Comparison of ENCODE assay signal across 24 cellular contexts in genomic region chr10:93208717-93209464, GRCh38.
A peak's percentile ranks its signal among the peaks of the same experiment; 100 is the strongest.
DNase-seq lines count a peak whose midpoint lies in the region; TF ChIP-seq lines count a peak whose summit lies in the region.
"Had no signal": no experiment of that assay in that cellular context is flagged by ENCODE, and none has a peak within 500 bp of the region (broad histone marks: within the 10 kb centered on the region; RNA-seq: fewer than 3 reads in every experiment).

No MANE protein-coding gene starts in this region.

- H3K36me3 ChIP-seq in Peyer's patch (no peaks in the 10 kb centered on the region), prostate gland (no peaks in the 10 kb centered on the region)
- H3K36me3 ChIP-seq: gastroesophageal sphincter had no signal

- H3K4me3 ChIP-seq in fibroblast of pulmonary artery (replicated peaks; ENCODE audit: low read depth, low read length) (no peak overlapping the region), Peyer's patch (no peak overlapping the region), prostate gland (no peak overlapping the region)
- H3K4me3 ChIP-seq: gastroesophageal sphincter, GM23338, testis had no signal

- CTCF ChIA-PET in HEK293T (lab: Yijun Ruan, JAX) = no interaction called here

- TF ChIP-seq POLR2A in Peyer's patch (IDR thresholded peaks at IDR 0.05) (no peak), prostate gland (IDR thresholded peaks at IDR 0.05) (no peak)

- POLR2A ChIA-PET in HEK293T (lab: Yijun Ruan, JAX) = no interaction called here

- H3K27me3 ChIP-seq in Peyer's patch (no peaks in the 10 kb centered on the region), prostate gland (replicated peaks; ENCODE audit: insufficient read depth) (no peaks in the 10 kb centered on the region)
- H3K27me3 ChIP-seq: gastroesophageal sphincter, testis had no signal

- 87% methylated on average over 7 of the region's 7 CpGs for WGBS in prostate gland

- H3K4me1 ChIP-seq in Peyer's patch (no peaks in the 10 kb centered on the region), prostate gland (replicated peaks) (no peaks in the 10 kb centered on the region)
- H3K4me1 ChIP-seq: gastroesophageal sphincter, parathyroid adenoma, testis had no signal

- TF ChIP-seq CTCF in fibroblast of pulmonary artery (IDR thresholded peaks at IDR 0.05; ENCODE audit: low read length, missing control alignments) (no peak), Peyer's patch (IDR thresholded peaks at IDR 0.05) (no peak), prostate gland (IDR thresholded peaks at IDR 0.05) (no peak)

- no peaks in the 10 kb centered on the region for H3K9me3 ChIP-seq in Peyer's patch
- no peaks in the 10 kb centered on the region for H3K9me3 ChIP-seq in prostate gland
- H3K9me3 ChIP-seq: gastroesophageal sphincter, testis had no signal

- intact Hi-C loops in prostate gland (cut with DNase I) = no loop called here

- no peak overlapping the region for H3K27ac ChIP-seq in Peyer's patch
- H3K27ac ChIP-seq in prostate gland = no peak overlapping the region
- H3K27ac ChIP-seq: gastroesophageal sphincter, parathyroid adenoma, testis had no signal

- peak; percentile 35 for DNase-seq in COLO829 (ENCODE audit: low spot score)
- no peak for DNase-seq in HEK293T (ENCODE audit: extremely low spot score)
- DNase-seq in astrocyte of the hippocampus (ENCODE audit: low read depth, low spot score) = peak; percentile 60
- DNase-seq in fibroblast of pulmonary artery (ENCODE audit: low read depth) = peak; percentile 4
- no peak for DNase-seq in amniotic stem cell (lab: John Stamatoyannopoulos, UW)
- no peak for DNase-seq in Peyer's patch
- no peak for DNase-seq in prostate gland (ENCODE audit: low spot score)
- no peak for DNase-seq in GM19238 (ENCODE audit: insufficient read length, low spot score)
- DNase-seq: activated B cell treated with CpG ODN at 0.5 μM for 24 hours; activated CD8-positive, alpha-beta T cell treated with anti-CD3 and anti-CD28 coated beads, Interleukin-2, amount 10 ng/mL, durations not matched to agents 7 days and 5 days; activated T-cell treated with anti-CD3 and anti-CD28 coated beads, Interleukin-2, amount 50 U/mL, for 72 hours; cerebellar nuclear complex; COR-L47; GDM1; left ventricle myocardium superior; NCI-H1930; NCI-H446; SHP77; small intestine; T-helper 17 cell; testis had no signal

TF ChIP-seq in HEK293T, 16 proteins besides CTCF, POLR2A, EP300 and RAD21:
- TF ChIP-seq TARDBP (IDR thresholded peaks at IDR 0.05) (peak; percentile 79), ARNT (IDR thresholded peaks at IDR 0.05) (no peak)
TF ChIP-seq in HEK293T: peak in this region for 1.

Comparison
In these comparisons a context has a peak if more than half of its experiments do, and no peak if none do; other contexts are left out.
1. DNase-seq: peak in COLO829 (single experiment), astrocyte of the hippocampus (single experiment) and fibroblast of pulmonary artery (single experiment); none in HEK293T (single experiment), amniotic stem cell (single experiment), Peyer's patch (0 of 3), prostate gland (single experiment) and GM19238 (single experiment).